ENCODE assay signal across 8 cellular contexts in genomic region chr19:40442328-40443130, GRCh38. TPM values are rescaled to one million over a fixed set of nuclear protein-coding genes. Genes with fewer than 3 reads are reported as not detected.
DNase-seq lines count a peak whose midpoint lies in the region; ATAC-seq and TF ChIP-seq lines count a peak whose summit lies in the region.

No MANE protein-coding gene starts in this region.

- intact Hi-C loops in prostate gland (cut with DNase I): loop anchor here (10.0 kb wide), 1 partner anchor 152 kb away; no protein-coding TSS in a partner anchor

- CTCF ChIA-PET in RWPE1 (lab: Yijun Ruan, JAX): interaction anchor here (0.6 to 0.9 kb wide), 2 partner anchors 17 to 22 kb away, joined by 4 to 5 read pairs; partner anchors contain the start of gene SERTAD1

- TF ChIP-seq POLR2A in prostate gland (IDR thresholded peaks at IDR 0.05): no peak

- peak overlapping the region; percentile 62; the same call in 1 of the 2 replicates for H3K9ac ChIP-seq in ES-I3 (ENCODE audit: low read depth, low read length)

- peak overlapping the region; percentile 14 to 95 for H3K4me3 ChIP-seq in esophagus (ENCODE audit: low read depth in 1 of 2, low read length in 2 of 2)
- peak overlapping the region; percentile 85 to 97 for H3K4me3 ChIP-seq in prostate gland

- H3K36me3 ChIP-seq in ES-I3 (ENCODE audit: insufficient read depth, low read length): peaks cover 16% of the 10 kb centered on the region; the same call in 1 of the 2 replicates
- peaks cover 11 to 14% of the 10 kb centered on the region in 2 donors for H3K36me3 ChIP-seq in esophagus (ENCODE audit: control insufficient read depth in 2 of 2, insufficient read depth in 2 of 2, low read length in 1 of 2)
- peaks cover 0 to 9% of the 10 kb centered on the region in 2 donors for H3K36me3 ChIP-seq in prostate gland

- DNase-seq in RWPE1 (ENCODE audit: low spot score) (no peak), prostate gland (ENCODE audit: low spot score) (no peak), NCI-H2196 (lab: John Stamatoyannopoulos, UW; ENCODE audit: unreplicated experiment) (no peak), superior temporal gyrus (ENCODE audit: extremely low spot score) (no peak)

- H3K27me3 ChIP-seq in esophagus (ENCODE audit: control insufficient read depth in 1 of 2, insufficient read depth in 2 of 2, low read length in 2 of 2): no peaks in the 10 kb centered on the region
- no peaks in the 10 kb centered on the region for H3K27me3 ChIP-seq in prostate gland (replicated peaks; ENCODE audit: insufficient read depth)

- H3K9me3 ChIP-seq in ES-I3 (ENCODE audit: control insufficient read depth, insufficient read depth, low read length) (no peaks in the 10 kb centered on the region), esophagus (ENCODE audit: control insufficient read depth in 2 of 2, insufficient read depth in 1 of 2, low read depth in 1 of 2, low read length in 1 of 2) (no peaks in the 10 kb centered on the region), prostate gland (no peaks in the 10 kb centered on the region)

- no peak for ATAC-seq in HG02571 (IDR thresholded peaks at IDR 0.05; ENCODE audit: unreplicated experiment)
- ATAC-seq in HG03378 (IDR thresholded peaks at IDR 0.05; ENCODE audit: unreplicated experiment): no peak

- no peak for TF ChIP-seq CTCF in RWPE1 (conservative IDR thresholded peaks at IDR 0.05; ENCODE audit: low read depth)
- TF ChIP-seq CTCF in prostate gland (IDR thresholded peaks at IDR 0.05): no peak

- POLR2A ChIA-PET in RWPE1 (lab: Yijun Ruan, JAX; ENCODE audit: low non-redundant PET): interaction anchor here (0.6 to 1.6 kb wide), 8 partner anchors 9 to 41 kb away, joined by 3 to 13 read pairs (median 4); partner anchors contain the start of gene SERTAD1

- H3K27ac ChIP-seq in RWPE1 (peak overlapping the region; percentile 96), esophagus (ENCODE audit: low read depth in 2 of 2, low read length in 1 of 2) (peak overlapping the region; percentile 52 to 84), prostate gland (peak overlapping the region; percentile 99)

- WGBS in esophagus, 2 donors: 15% methylated on average over 22 of the region's 22 CpGs
- WGBS in prostate gland: 20% methylated on average over 22 of the region's 22 CpGs

- H3K4me1 ChIP-seq in ES-I3 (ENCODE audit: insufficient read depth, low read length) (peaks cover 15% of the 10 kb centered on the region), esophagus (ENCODE audit: control insufficient read depth in 2 of 2, insufficient read depth in 2 of 2, low read length in 1 of 2) (peaks cover 0 to 2% of the 10 kb centered on the region in 2 donors), prostate gland (replicated peaks) (peaks cover 19% of the 10 kb centered on the region)

RNA-seq across cellular contexts. Expression of gene SERTAD3, which starts 1.6 kb away (rescaled TPM):
- polyA plus RNA-seq in esophagus: 10 to 100 TPM; 12.2 to 19.1 TPM
- total RNA-seq in prostate gland: 10 to 100 TPM; 22.7 to 37.3 TPM

RNA-seq across cellular contexts. Expression of gene SERTAD1, which starts 16.7 kb away (rescaled TPM):
- polyA plus RNA-seq in esophagus: 10 to 100 TPM; 20.7 to 21.5 TPM
- 10 to 100 TPM; 15.9 to 19.5 TPM for total RNA-seq in prostate gland

RNA-seq across cellular contexts. Expression of gene BLVRB, which starts 23.0 kb away (rescaled TPM):
- 100 to 1,000 TPM; 213 to 241 TPM for polyA plus RNA-seq in esophagus
- 100 to 1,000 TPM; 101 to 261 TPM for total RNA-seq in prostate gland

RNA-seq across cellular contexts. Expression of gene SPTBN4, which starts 24.3 kb away (rescaled TPM):
- polyA plus RNA-seq in esophagus: 1 to 10 TPM in 1 of 2 donors, under 1 TPM in 1; 0.68 to 1.2 TPM
- total RNA-seq in prostate gland: 10 to 100 TPM in 1 of 2 donors, 1 to 10 TPM in 1; 5.2 to 21.9 TPM

RNA-seq across cellular contexts. Expression of gene PRX, which starts 29.4 kb away (rescaled TPM):
- polyA plus RNA-seq in esophagus: 1 to 10 TPM; 1.0 to 1.1 TPM
- 10 to 100 TPM in 1 of 2 donors, 1 to 10 TPM in 1; 4.1 to 10.7 TPM for total RNA-seq in prostate gland
